Comparison of ENCODE assay signal across 11 cellular contexts in the genomic region with DNA sequence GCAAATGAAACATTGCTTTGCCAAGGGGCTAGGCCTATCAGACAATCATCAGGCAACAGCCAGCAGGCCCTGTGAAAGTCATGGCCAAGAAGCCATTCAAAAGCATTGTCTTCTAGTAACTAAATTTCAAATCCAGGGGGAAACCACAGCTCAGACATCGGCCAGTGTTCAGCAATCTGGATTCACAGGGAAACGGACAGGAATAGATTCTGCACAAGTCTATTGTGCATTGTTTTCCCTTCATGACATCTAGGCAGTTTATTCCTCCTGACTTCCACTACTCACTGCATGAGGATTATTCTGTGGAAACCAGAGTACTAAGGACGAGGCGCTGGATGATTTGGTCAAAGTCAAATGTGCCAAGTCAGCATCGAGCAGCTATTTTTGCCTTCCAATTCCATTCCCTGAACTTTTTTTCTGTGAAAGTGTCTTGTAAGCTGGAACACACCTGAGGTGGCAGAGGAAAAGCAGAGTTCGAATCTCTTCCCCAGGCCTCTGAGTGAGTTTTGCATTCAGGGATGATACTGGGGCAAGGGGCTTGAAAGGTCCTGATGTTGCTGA.
DNase-seq lines count a peak whose midpoint lies in the region.
"Had no signal": no experiment of that assay in that cellular context is flagged by ENCODE, and none has a peak within 500 bp of the region (broad histone marks: within the 10 kb centered on the region; RNA-seq: fewer than 3 reads in every experiment).

No MANE protein-coding gene starts in this region.

- H3K4me1 Mint-ChIP-seq in T-helper 2 cell treated with Interferon-gamma antibody and Interleukin-4, amounts not matched to agents 5 μg/mL and 100 μg/mL, for 36 hours (ENCODE audit: low read depth), result peaks cover 62% of the 10 kb centered on the region
- peaks cover 79% of the 10 kb centered on the region for H3K4me1 Mint-ChIP-seq in activated CD4-positive, alpha-beta memory T cell treated with anti-CD3 and anti-CD28 coated beads for 36 hours (ENCODE audit: low read depth)
- H3K4me1 Mint-ChIP-seq in immature natural killer cell, result peaks cover 76 to 87% of the 10 kb centered on the region in 2 donors

- H3K4me3 Mint-ChIP-seq in T-helper 2 cell treated with Interferon-gamma antibody and Interleukin-4, amounts not matched to agents 5 μg/mL and 100 μg/mL, for 36 hours, result peak overlapping the region; percentile 85
- peak overlapping the region; percentile 74 for H3K4me3 Mint-ChIP-seq in activated CD4-positive, alpha-beta memory T cell treated with anti-CD3 and anti-CD28 coated beads for 36 hours
- peak overlapping the region; percentile 77 to 92 (median 87) for H3K4me3 Mint-ChIP-seq in immature natural killer cell

- H3K27me3 Mint-ChIP-seq in T-helper 2 cell treated with Interferon-gamma antibody and Interleukin-4, amounts not matched to agents 5 μg/mL and 100 μg/mL, for 36 hours (ENCODE audit: low read depth), result no peaks in the 10 kb centered on the region
- H3K27me3 Mint-ChIP-seq in activated CD4-positive, alpha-beta memory T cell treated with anti-CD3 and anti-CD28 coated beads for 36 hours, result no peaks in the 10 kb centered on the region
- H3K27me3 Mint-ChIP-seq in immature natural killer cell (ENCODE audit: low read depth in 3 of 3), result peaks cover 0 to 7% (median 4%) of the 10 kb centered on the region in 3 donors

- no peaks in the 10 kb centered on the region for H3K9me3 Mint-ChIP-seq in T-helper 2 cell treated with Interferon-gamma antibody and Interleukin-4, amounts not matched to agents 5 μg/mL and 100 μg/mL, for 36 hours
- peaks cover 2% of the 10 kb centered on the region for H3K9me3 Mint-ChIP-seq in activated CD4-positive, alpha-beta memory T cell treated with anti-CD3 and anti-CD28 coated beads for 36 hours
- no peaks in the 10 kb centered on the region for H3K9me3 Mint-ChIP-seq in immature natural killer cell

- CTCF ChIA-PET in activated CD4-positive, alpha-beta memory T cell treated with anti-CD3 and anti-CD28 coated beads for 36 hours (lab: Charles Lee), result interaction anchor here (1.0 to 4.7 kb wide), 5 partner anchors 21 to 179 kb away, joined by 3 to 64 read pairs (median 5); no protein-coding TSS in a partner anchor

- H3K27ac Mint-ChIP-seq in T-helper 2 cell treated with Interferon-gamma antibody and Interleukin-4, amounts not matched to agents 5 μg/mL and 100 μg/mL, for 36 hours, result peak overlapping the region; percentile 97
- H3K27ac Mint-ChIP-seq in activated CD4-positive, alpha-beta memory T cell treated with anti-CD3 and anti-CD28 coated beads for 36 hours, result peak overlapping the region; percentile 99
- peak overlapping the region; percentile 97 to 99 (median 98) for H3K27ac Mint-ChIP-seq in immature natural killer cell

- POLR2A ChIA-PET in activated CD4-positive, alpha-beta memory T cell treated with anti-CD3 and anti-CD28 coated beads for 36 hours (lab: Charles Lee), result interaction anchor here (1.2 to 6.3 kb wide), 9 partner anchors 21 to 179 kb away, joined by 4 to 262 read pairs (median 36); partner anchors contain the start of gene ARF6

- intact Hi-C loops in activated CD4-positive, alpha-beta memory T cell treated with anti-CD3 and anti-CD28 coated beads for 36 hours (cut with micrococcal nuclease), result loop anchor here (10.0 kb wide), 1 partner anchor 276 kb away; the partner anchor contains the start of gene KLHDC2

- DNase-seq in T-helper 2 cell treated with Interferon-gamma antibody and Interleukin-4, amounts not matched to agents 5 μg/mL and 100 μg/mL, for 36 hours (ENCODE audit: low spot score), result no peak
- DNase-seq in T-helper 2 cell (no peak), immature natural killer cell (no peak), OCI-M1 (lab: John Stamatoyannopoulos, UW) (no peak), cerebellar nuclear complex (lab: John Stamatoyannopoulos, UW) (no peak)
- no peak for DNase-seq in activated CD4-positive, alpha-beta memory T cell treated with anti-CD3 and anti-CD28 coated beads for 36 hours
- peak; percentile 35 for DNase-seq in stimulated activated CD8-positive, alpha-beta memory T cell treated with anti-CD3 and anti-CD28 coated beads, Interleukin-4, amount 100 ng/mL, for 48 hours
- DNase-seq in activated effector memory CD4-positive, alpha-beta T cell treated with anti-CD3 and anti-CD28 coated beads, Interleukin-2, amount 50 U/mL, for 16 hours, result no peak
- DNase-seq: activated gamma-delta T cell, NCI-H446, upper lobe of left lung had no signal

- H3K36me3 Mint-ChIP-seq in T-helper 2 cell treated with Interferon-gamma antibody and Interleukin-4, amounts not matched to agents 5 μg/mL and 100 μg/mL, for 36 hours (ENCODE audit: low read depth), result peaks cover 17% of the 10 kb centered on the region
- H3K36me3 Mint-ChIP-seq in activated CD4-positive, alpha-beta memory T cell treated with anti-CD3 and anti-CD28 coated beads for 36 hours, result peaks cover 38% of the 10 kb centered on the region
- peaks cover 14 to 26% (median 21%) of the 10 kb centered on the region in 3 donors for H3K36me3 Mint-ChIP-seq in immature natural killer cell
